1 cellular context compared by ENCODE assay signal in the genomic region with DNA sequence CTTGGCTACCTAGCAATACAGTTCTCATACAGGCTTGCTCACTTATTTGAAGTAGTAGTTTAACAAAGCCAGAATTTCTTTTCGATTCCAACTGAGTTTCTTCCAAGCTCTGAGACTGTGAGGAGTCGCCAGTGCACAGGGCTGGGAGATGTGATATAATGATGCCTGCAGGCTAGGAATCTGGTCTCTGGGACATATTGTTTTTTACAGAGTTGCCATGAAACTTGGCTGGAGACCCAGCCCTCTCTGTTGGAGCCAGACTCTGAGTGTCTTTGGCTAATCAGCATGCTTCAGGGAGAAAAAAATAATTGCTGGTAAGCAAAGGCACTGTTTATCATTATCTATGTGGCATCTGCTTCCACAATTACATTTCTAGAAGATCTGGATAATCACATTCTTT.
TF ChIP-seq lines count a peak whose summit lies in the region.

No MANE protein-coding gene starts in this region.

TF ChIP-seq in SK-N-SH treated with all-trans-retinoic acid at 6 μM for 48 hours, 23 proteins besides CTCF, POLR2A, EP300 and RAD21 (continued from another document):
- TF ChIP-seq, protein P1, sequence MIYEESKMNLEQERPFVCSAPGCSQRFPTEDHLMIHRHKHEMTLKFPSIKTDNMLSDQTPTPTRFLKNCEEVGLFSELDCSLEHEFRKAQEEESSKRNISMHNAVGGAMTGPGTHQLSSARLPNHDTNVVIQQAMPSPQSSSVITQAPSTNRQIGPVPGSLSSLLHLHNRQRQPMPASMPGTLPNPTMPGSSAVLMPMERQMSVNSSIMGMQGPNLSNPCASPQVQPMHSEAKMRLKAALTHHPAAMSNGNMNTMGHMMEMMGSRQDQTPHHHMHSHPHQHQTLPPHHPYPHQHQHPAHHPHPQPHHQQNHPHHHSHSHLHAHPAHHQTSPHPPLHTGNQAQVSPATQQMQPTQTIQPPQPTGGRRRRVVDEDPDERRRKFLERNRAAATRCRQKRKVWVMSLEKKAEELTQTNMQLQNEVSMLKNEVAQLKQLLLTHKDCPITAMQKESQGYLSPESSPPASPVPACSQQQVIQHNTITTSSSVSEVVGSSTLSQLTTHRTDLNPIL (CRISPR knock-in tag; IDR thresholded peaks at IDR 0.05; ENCODE audit: low read depth): no peak
- no peak for TF ChIP-seq ESRRG (CRISPR knock-in tag; IDR thresholded peaks at IDR 0.05)
TF ChIP-seq in SK-N-SH treated with all-trans-retinoic acid at 6 μM for 48 hours: peak in this region for 0.
